Comparison of ENCODE assay signal across 8 cellular contexts in the genomic region with DNA sequence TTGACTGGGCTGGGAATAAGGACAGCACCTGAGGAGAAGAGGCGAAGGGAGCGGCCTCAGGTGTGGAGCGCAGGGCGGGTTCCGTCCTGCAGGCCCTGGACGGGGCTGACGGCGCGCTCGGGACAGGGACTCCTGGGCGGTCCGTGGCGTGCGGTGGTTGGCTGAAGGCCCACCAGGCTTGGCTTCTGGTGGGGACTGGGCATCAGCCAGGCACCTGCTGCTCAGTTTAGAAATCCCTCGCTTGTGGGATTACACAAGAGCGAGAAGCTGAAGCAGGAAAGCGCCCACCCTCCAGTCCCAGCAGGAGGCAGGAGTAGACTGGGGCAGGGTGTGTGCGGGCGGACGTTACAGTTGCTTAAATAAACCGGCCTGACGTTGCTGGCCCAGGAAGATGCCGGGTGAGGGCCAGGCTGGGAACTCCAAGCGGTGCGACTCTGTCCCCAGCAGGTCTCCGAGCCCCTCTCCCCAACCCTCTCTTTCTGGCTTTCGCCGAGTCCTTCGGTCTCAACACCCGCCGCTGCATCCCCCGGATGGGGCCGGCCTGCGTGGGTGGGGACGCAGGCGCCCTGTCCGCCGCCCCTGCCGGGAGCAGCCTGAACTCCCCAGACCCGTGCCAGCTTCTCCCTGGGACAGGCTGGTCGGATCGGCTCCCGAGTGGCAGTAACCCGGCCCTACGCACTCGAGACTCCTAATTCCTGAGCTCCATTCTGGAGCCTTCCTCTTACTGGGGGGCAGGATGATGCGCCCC. TPM values are rescaled to one million over a fixed set of nuclear protein-coding genes. Genes with fewer than 3 reads are reported as not detected.
DNase-seq lines count a peak whose midpoint lies in the region; ATAC-seq and TF ChIP-seq lines count a peak whose summit lies in the region.

No MANE protein-coding gene starts in this region.

- WGBS in adipose tissue, 3 donors = 0 to 1% (median 1%) methylated on average over 41 to 47 of the region's 47 CpGs
- WGBS in heart right ventricle, 2 donors = 1% methylated on average over 46 to 47 of the region's 47 CpGs
- WGBS in prostate gland = 1% methylated on average over 27 of the region's 47 CpGs

- H3K27me3 ChIP-seq in heart right ventricle = no peaks in the 10 kb centered on the region
- no peaks in the 10 kb centered on the region for H3K27me3 ChIP-seq in prostate gland (replicated peaks; ENCODE audit: insufficient read depth)

- no peaks in the 10 kb centered on the region for H3K9me3 ChIP-seq in SK-N-MC (ENCODE audit: low read depth, low read length)
- H3K9me3 ChIP-seq in heart right ventricle = no peaks in the 10 kb centered on the region
- no peaks in the 10 kb centered on the region for H3K9me3 ChIP-seq in prostate gland

- no peak for TF ChIP-seq POLR2A in prostate gland (IDR thresholded peaks at IDR 0.05)

- DNase-seq in G401 (ENCODE audit: low spot score) (peak; percentile 63), KG1 (lab: John Stamatoyannopoulos, UW) (peak; percentile 83), SK-N-MC (ENCODE audit: low read depth, low spot score) (no peak), heart right ventricle (peak; percentile 65 to 69), prostate gland (ENCODE audit: low spot score) (peak; percentile 60), cortex of kidney (lab: John Stamatoyannopoulos, UW) (no peak)

- peak overlapping the region; percentile 94 for H3K9ac ChIP-seq in SK-N-MC (ENCODE audit: insufficient read length)

- H3K4me3 ChIP-seq in SK-N-MC = peak overlapping the region; percentile 95
- peak overlapping the region; percentile 69 to 100 (median 96) for H3K4me3 ChIP-seq in heart right ventricle
- peak overlapping the region; percentile 82 to 84 for H3K4me3 ChIP-seq in prostate gland

- H3K27ac ChIP-seq in SK-N-MC (no peak overlapping the region), adipose tissue (ENCODE audit: low read depth, low read length) (peak overlapping the region; percentile 48), heart right ventricle (peak overlapping the region; percentile 90 to 99 (median 97)), prostate gland (peak overlapping the region; percentile 84 to 88)

- in situ Hi-C loops in G401 (cut with HindIII; ENCODE audit: low sequenced_read_pairs) = no loop called here

- H3K36me3 ChIP-seq in SK-N-MC (ENCODE audit: insufficient read depth, low read length) (peaks cover 11% of the 10 kb centered on the region; the same call in 1 of the 2 replicates), heart right ventricle (peaks cover 0 to 37% (median 16%) of the 10 kb centered on the region in 9 donors), prostate gland (peaks cover 0 to 16% of the 10 kb centered on the region in 2 donors)

- H3K4me1 ChIP-seq in heart right ventricle (peaks cover 4 to 62% (median 37%) of the 10 kb centered on the region in 9 donors), prostate gland (replicated peaks) (peaks cover 5% of the 10 kb centered on the region)

- peak in 5 of 9 donors; percentile 24 to 52 (median 44) for TF ChIP-seq CTCF in heart right ventricle (IDR thresholded peaks at IDR 0.05)
- TF ChIP-seq CTCF in prostate gland (IDR thresholded peaks at IDR 0.05) = peak in 2 of 4 experiments; percentile 42 to 46

- ATAC-seq in GM21717 (IDR thresholded peaks at IDR 0.05; ENCODE audit: unreplicated experiment) (peak; percentile 30), heart right ventricle (peak; percentile 49 to 71 (median 61))

- intact Hi-C loops in heart right ventricle (cut with DNase I) = loop anchor here in 4 of 10 donors (2.0 to 5.0 kb wide), 3 partner anchors 18 to 142 kb away; partner anchors contain the start of genes GRB2 (in 1 of the 4) and SLC25A19 (in 1 of the 4)
- intact Hi-C loops in prostate gland (cut with DNase I) = loop anchor here (5.0 kb wide), 1 partner anchor 142 kb away; no protein-coding TSS in a partner anchor

RNA-seq across cellular contexts. Expression of gene MIF4GD, which starts 0.6 kb away (rescaled TPM):
- total RNA-seq in G401 (2014; rRNA removed; shearing (Covaris generic)) = 12.1 and 15.1 TPM in 2 replicates
- polyA plus RNA-seq in adipose tissue (10 to 100 TPM; 18.0 to 21.6 (median 19.0) TPM), heart right ventricle (10 to 100 TPM in 1 of 2 donors, 1 to 10 TPM in 1; 7.5 to 27.7 TPM)
- total RNA-seq in heart right ventricle (10 to 100 TPM; 12.6 to 21.0 (median 15.6) TPM), prostate gland (10 to 100 TPM; 14.1 to 31.4 TPM)

RNA-seq across cellular contexts. Expression of gene MRPS7, which starts 8.7 kb away (rescaled TPM):
- 87.4 and 107 TPM in 2 replicates for total RNA-seq in G401 (2014; rRNA removed; shearing (Covaris generic))
- polyA plus RNA-seq in adipose tissue (10 to 100 TPM; 28.9 to 82.7 (median 51.6) TPM), heart right ventricle (100 to 1,000 TPM in 1 of 2 donors, 10 to 100 TPM in 1; 98.9 to 118 TPM)
- total RNA-seq in heart right ventricle (100 to 1,000 TPM; 124 to 179 (median 151) TPM), prostate gland (10 to 100 TPM; 40.8 to 45.3 TPM)

RNA-seq across cellular contexts. Expression of gene GGA3, which starts 9.0 kb away (rescaled TPM):
- 16.6 and 25.4 TPM in 2 replicates for total RNA-seq in G401 (2014; rRNA removed; shearing (Covaris generic))
- polyA plus RNA-seq in adipose tissue = 10 to 100 TPM; 16.3 to 28.2 (median 22.0) TPM
- 10 to 100 TPM; 16.0 to 30.2 (median 21.7) TPM for total RNA-seq in heart right ventricle
- polyA plus RNA-seq in heart right ventricle = 10 to 100 TPM; 13.1 to 20.3 TPM
- total RNA-seq in prostate gland = 10 to 100 TPM; 18.9 to 43.3 TPM

RNA-seq across cellular contexts. Expression of gene SLC25A19, which starts 18.8 kb away (rescaled TPM):
- total RNA-seq in G401 (2014; rRNA removed; shearing (Covaris generic)) = 14.7 and 15.6 TPM in 2 replicates
- 10 to 100 TPM in 2 of 3 donors, 1 to 10 TPM in 1; 8.1 to 13.8 (median 12.4) TPM for polyA plus RNA-seq in adipose tissue
- total RNA-seq in heart right ventricle = 10 to 100 TPM in 6 of 10 donors, 1 to 10 TPM in 4; 6.8 to 19.2 (median 11.3) TPM
- 10 to 100 TPM; 19.7 to 23.2 TPM for polyA plus RNA-seq in heart right ventricle
- total RNA-seq in prostate gland = 10 to 100 TPM in 1 of 2 donors, 1 to 10 TPM in 1; 5.2 to 15.2 TPM

Comparison
In these comparisons a context has a peak if more than half of its experiments do, and no peak if none do; other contexts are left out.
1. DNase-seq: peak in G401 (single experiment), KG1 (single experiment), heart right ventricle (2 of 2) and prostate gland (single experiment); none in SK-N-MC (single experiment) and cortex of kidney (single experiment).
2. Peak in every context shown above with its lines, with median percentiles within 50 percentile points of each other: H3K4me3 ChIP-seq.